Comparison of ENCODE assay signal across 8 cellular contexts in the genomic region with DNA sequence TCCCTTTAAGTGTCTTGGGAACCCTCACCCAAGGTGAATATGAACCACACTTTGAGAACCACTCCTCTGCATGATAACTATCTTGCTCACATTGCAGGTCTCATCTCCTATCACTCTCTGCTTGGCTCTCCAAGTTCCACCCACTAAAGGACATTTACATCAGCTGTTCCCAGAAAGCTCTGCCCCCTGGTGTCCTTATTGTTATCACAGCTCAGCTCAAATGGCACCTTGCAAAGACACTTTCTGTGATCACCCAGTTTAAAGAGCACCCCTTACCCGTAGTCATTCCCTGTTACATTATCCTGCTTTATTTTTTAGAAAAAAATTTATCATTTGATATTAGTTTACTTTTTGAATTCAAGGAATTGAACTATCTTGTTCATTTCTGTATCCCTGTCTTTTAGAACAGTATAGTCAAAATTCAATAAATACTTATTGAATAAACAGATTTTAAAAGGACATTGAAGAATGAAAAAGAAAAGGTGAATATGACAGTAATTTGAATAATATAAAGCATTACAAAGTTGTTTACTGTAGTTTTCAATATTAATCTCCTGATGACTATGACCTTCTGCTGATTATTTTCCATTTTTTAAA. TPM values are rescaled to one million over a fixed set of nuclear protein-coding genes. Genes with fewer than 3 reads are reported as not detected.
DNase-seq lines count a peak whose midpoint lies in the region; ATAC-seq and TF ChIP-seq lines count a peak whose summit lies in the region.

No MANE protein-coding gene starts in this region.

- no peaks in the 10 kb centered on the region for H3F3A ChIP-seq in SU-DHL-6 (ENCODE audit: insufficient read depth)

- ATAC-seq in GM18520 (IDR thresholded peaks at IDR 0.05; ENCODE audit: unreplicated experiment), result peak; percentile 52
- no peak for ATAC-seq in body of pancreas

- no peak overlapping the region for H2AFZ ChIP-seq in SU-DHL-6 (ENCODE audit: low read depth, low read length, severe bottlenecking)

- H3K27me3 ChIP-seq in HL-60 (ENCODE audit: insufficient read depth, poor library complexity, severe bottlenecking), result peaks cover 6% of the 10 kb centered on the region
- H3K27me3 ChIP-seq in SU-DHL-6 (ENCODE audit: low read length), result no peaks in the 10 kb centered on the region
- no peaks in the 10 kb centered on the region for H3K27me3 ChIP-seq in body of pancreas
- H3K27me3 ChIP-seq in kidney epithelial cell (ENCODE audit: control insufficient read depth, insufficient read depth, low read length), result no peaks in the 10 kb centered on the region

- H3K79me2 ChIP-seq in SU-DHL-6 (ENCODE audit: insufficient read depth, low read length), result no peaks in the 10 kb centered on the region

- no peak overlapping the region for H3K4me2 ChIP-seq in SU-DHL-6 (ENCODE audit: low read depth, low read length, poor library complexity, severe bottlenecking)

- TF ChIP-seq POLR2A in body of pancreas (IDR thresholded peaks at IDR 0.05), result no peak

- H3K4me3 ChIP-seq in HL-60 (replicated peaks; ENCODE audit: insufficient read depth, low read length), result no peak overlapping the region
- no peak overlapping the region for H3K4me3 ChIP-seq in SU-DHL-6 (ENCODE audit: insufficient read depth, low read length, poor library complexity, severe bottlenecking)
- H3K4me3 ChIP-seq in body of pancreas, result no peak overlapping the region
- no peak overlapping the region for H3K4me3 ChIP-seq in kidney epithelial cell (ENCODE audit: low read depth, low read length)

- peaks cover 7% of the 10 kb centered on the region for H3K4me1 ChIP-seq in body of pancreas

- no peaks in the 10 kb centered on the region for H4K20me1 ChIP-seq in SU-DHL-6 (ENCODE audit: low read depth, low read length)

- H3K9me3 ChIP-seq in SU-DHL-6 (ENCODE audit: insufficient read depth, low read length), result no peaks in the 10 kb centered on the region
- H3K9me3 ChIP-seq in body of pancreas, result no peaks in the 10 kb centered on the region

- H3K27ac ChIP-seq in HL-60 (replicated peaks), result no peak overlapping the region
- no peak overlapping the region for H3K27ac ChIP-seq in SU-DHL-6 (ENCODE audit: low read depth, low read length)
- H3K27ac ChIP-seq in body of pancreas, result no peak overlapping the region

- TF ChIP-seq CTCF in AG09319 (IDR thresholded peaks at IDR 0.05; ENCODE audit: low read depth, low read length) (peak; percentile 60), HL-60 (IDR thresholded peaks at IDR 0.05; ENCODE audit: insufficient read depth, low read length) (peak; percentile 64), SU-DHL-6 (IDR thresholded peaks at IDR 0.05; ENCODE audit: insufficient read depth, low read length, poor library complexity, severe bottlenecking) (peak; percentile 35), body of pancreas (IDR thresholded peaks at IDR 0.05) (peak in 6 of 7 experiments; percentile 34 to 50 (median 43)), kidney epithelial cell (IDR thresholded peaks at IDR 0.05; ENCODE audit: insufficient read depth, low read length, poor library complexity, severe bottlenecking) (peak; percentile 51)

- H3K36me3 ChIP-seq in SU-DHL-6 (ENCODE audit: low read length) (no peaks in the 10 kb centered on the region), body of pancreas (replicated peaks in 1 of 2; ENCODE audit: insufficient read depth in 1 of 2, low read depth in 2 of 2) (no peaks in the 10 kb centered on the region), kidney epithelial cell (ENCODE audit: control insufficient read depth, insufficient read depth, low read length) (no peaks in the 10 kb centered on the region)

- intact Hi-C loops in body of pancreas (cut with DNase I), result no loop called here

- WGBS in body of pancreas, 2 donors, result 46 to 68% methylated on average over 1 of the region's 1 CpG

- H3K9ac ChIP-seq in SU-DHL-6 (ENCODE audit: low read length), result no peak overlapping the region

- H3K9me2 ChIP-seq in SU-DHL-6 (replicated peaks; ENCODE audit: insufficient read depth, low read length), result no peaks in the 10 kb centered on the region

- peak; percentile 15 for DNase-seq in AG09319 (ENCODE audit: extremely low read depth, low read depth)
- DNase-seq in HL-60 (ENCODE audit: low read depth in 1 of 2, low spot score in 1 of 2), result peak; percentile 24 to 47
- peak; percentile 23 to 50 (median 40) for DNase-seq in body of pancreas
- DNase-seq in kidney epithelial cell (ENCODE audit: low read depth), result no peak
- DNase-seq in stimulated activated CD8-positive, alpha-beta memory T cell treated with anti-CD3 and anti-CD28 coated beads, Interleukin-15, amount 100 ng/mL, for 48 hours (ENCODE audit: low read depth in 2 of 2), result peak; percentile 12 to 18
- DNase-seq in NCI-H2196 (lab: John Stamatoyannopoulos, UW; ENCODE audit: unreplicated experiment), result no peak

RNA-seq across cellular contexts. Expression of a gene that starts 20.5 kb away (rescaled TPM):
- total RNA-seq in body of pancreas (not detected), kidney epithelial cell (not detected in 2 replicates)

Comparison
In these comparisons a context has a peak if more than half of its experiments do, and no peak if none do; other contexts are left out.
1. DNase-seq: peak in AG09319 (single experiment), HL-60 (2 of 2), body of pancreas (4 of 4) and stimulated activated CD8-positive, alpha-beta memory T cell treated with anti-CD3 and anti-CD28 coated beads, Interleukin-15, amount 100 ng/mL, for 48 hours (2 of 2); none in kidney epithelial cell (single experiment) and NCI-H2196 (single experiment).
2. Peak in every context shown above with its lines, with median percentiles within 50 percentile points of each other: CTCF ChIP-seq.